27 cellular contexts compared by ENCODE assay signal in the genomic region with DNA sequence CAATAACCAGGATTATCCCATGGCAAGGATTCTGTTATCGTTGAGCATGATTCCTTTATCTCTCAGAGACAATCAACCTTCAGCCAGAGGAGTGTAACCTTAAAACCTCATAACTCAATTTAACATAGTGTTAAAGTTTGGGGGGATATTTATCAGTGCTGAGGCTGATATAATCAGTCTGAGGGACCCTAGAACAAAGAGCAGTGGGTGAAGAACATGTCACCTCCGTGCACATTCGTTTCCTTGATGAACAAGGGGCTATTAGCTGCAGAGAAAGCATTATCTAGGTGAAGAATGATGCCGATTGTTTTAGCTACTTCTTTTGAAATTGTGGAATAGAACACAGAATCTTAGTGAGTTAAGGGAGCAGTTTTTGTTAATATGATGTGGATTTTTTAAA.
"Had no signal": no experiment of that assay in that cellular context is flagged by ENCODE, and none has a peak within 500 bp of the region (broad histone marks: within the 10 kb centered on the region; RNA-seq: fewer than 3 reads in every experiment).

No MANE protein-coding gene starts in this region.

- DNase-seq: dermis blood vessel endothelial cell; effector memory CD4-positive, alpha-beta T cell; foreskin keratinocyte; glutamatergic neuron; heart right ventricle; hippocampal formation; left cardiac atrium; left lung; naive thymus-derived CD8-positive, alpha-beta T cell; occipital lobe; ovary; posterior cingulate gyrus; psoas muscle; right cardiac atrium; sigmoid colon; stimulated activated CD4-positive, alpha-beta T cell treated with anti-CD3 and anti-CD28 coated beads, Interleukin-2, amount 100 ng/mL, for 24 hours; stimulated activated CD4-positive, alpha-beta T cell treated with anti-CD3 and anti-CD28 coated beads, Interleukin-4, amount 100 ng/mL, for 24 hours; stimulated activated naive CD4-positive, alpha-beta T cell treated with Interleukin-2 at 50 U/mL for 16 hours; stomach; thyroid gland; upper lobe of left lung had no signal

- H3K4me3 Mint-ChIP-seq: naive thymus-derived CD8-positive, alpha-beta T cell; stimulated activated effector memory CD8-positive, alpha-beta T cell treated with anti-CD3 and anti-CD28 coated beads, Interleukin-12 subunit alpha, Interleukin-12 subunit beta, amount 100 ng/mL, for 72 hours had no signal

- H3K27me3 ChIP-seq: ovary, upper lobe of left lung had no signal

- H3K9me3 ChIP-seq: esophagus muscularis mucosa, heart right ventricle, left lung, ovary, psoas muscle, sigmoid colon, stomach, thyroid gland, upper lobe of left lung had no signal

- H3K36me3 ChIP-seq: esophagus muscularis mucosa, heart right ventricle, left lung, ovary, sigmoid colon, stomach, thyroid gland, upper lobe of left lung had no signal

- H3K27ac Mint-ChIP-seq: naive thymus-derived CD8-positive, alpha-beta T cell; stimulated activated effector memory CD8-positive, alpha-beta T cell treated with anti-CD3 and anti-CD28 coated beads, Interleukin-12 subunit alpha, Interleukin-12 subunit beta, amount 100 ng/mL, for 72 hours had no signal

- ATAC-seq: foreskin keratinocyte; heart right ventricle; left cardiac atrium; left lung; naive thymus-derived CD8-positive, alpha-beta T cell; psoas muscle; right cardiac atrium; stimulated activated effector memory CD8-positive, alpha-beta T cell treated with anti-CD3 and anti-CD28 coated beads, Interleukin-12 subunit alpha, Interleukin-12 subunit beta, amount 100 ng/mL, for 72 hours had no signal

- H3K4me3 ChIP-seq: coronary artery, esophagus muscularis mucosa, heart right ventricle, left lung, ovary, psoas muscle, sigmoid colon, stomach, thyroid gland, upper lobe of left lung had no signal

- H3K27ac ChIP-seq: coronary artery, esophagus muscularis mucosa, foreskin keratinocyte, heart right ventricle, left lung, ovary, psoas muscle, sigmoid colon, stomach, thyroid gland, upper lobe of left lung had no signal

- H3K9me3 Mint-ChIP-seq: naive thymus-derived CD8-positive, alpha-beta T cell; stimulated activated effector memory CD8-positive, alpha-beta T cell treated with anti-CD3 and anti-CD28 coated beads, Interleukin-12 subunit alpha, Interleukin-12 subunit beta, amount 100 ng/mL, for 72 hours had no signal

- FAIRE-seq: endothelial cell of umbilical vein, islet of Langerhans, urothelium cell line had no signal

- H3K27me3 Mint-ChIP-seq: naive thymus-derived CD8-positive, alpha-beta T cell had no signal

- H3K4me1 ChIP-seq: esophagus muscularis mucosa, foreskin keratinocyte, heart right ventricle, left lung, psoas muscle, sigmoid colon, stomach, thyroid gland, upper lobe of left lung had no signal
